Comparison of ENCODE assay signal across 27 cellular contexts in genomic region chr10:113937756-113938155, GRCh38.
"Had no signal": no experiment of that assay in that cellular context is flagged by ENCODE, and none has a peak within 500 bp of the region (broad histone marks: within the 10 kb centered on the region; RNA-seq: fewer than 3 reads in every experiment).

No MANE protein-coding gene starts in this region.

- H3K4me3 ChIP-seq: adrenal gland, breast epithelium, cardiac muscle cell, colonic mucosa had no signal

- H3K9me3 ChIP-seq: adrenal gland, breast epithelium, colonic mucosa had no signal

- DNase-seq: activated CD4-positive, alpha-beta T cell treated with anti-CD3 and anti-CD28 coated beads for 48 hours; activated CD4-positive, alpha-beta T cell treated with anti-CD3 and anti-CD28 coated beads, Interleukin-2, amount 50 U/mL, for 1 hour; activated CD4-positive, alpha-beta T cell treated with anti-CD3 and anti-CD28 coated beads, Interleukin-2, amount 50 U/mL, for 48 hours; activated CD8-positive, alpha-beta memory T cell treated with anti-CD3 and anti-CD28 coated beads for 24 hours; activated CD8-positive, alpha-beta T cell treated with anti-CD3 and anti-CD28 coated beads for 36 hours; activated effector memory CD4-positive, alpha-beta T cell treated with Interleukin-2 at 50 U/mL for 16 hours; activated gamma-delta T cell treated with Interleukin-2 at 50 U/mL for 16 hours; activated naive CD4-positive, alpha-beta T cell treated with anti-CD3 and anti-CD28 coated beads, Interleukin-2, amount 50 U/mL, for 16 hours; activated naive CD4-positive, alpha-beta T cell treated with Interleukin-2 at 50 U/mL for 16 hours; activated T-cell treated with anti-CD3 and anti-CD28 coated beads, Interleukin-2, amount 50 U/mL, for 4 hours; adrenal gland; amygdala; aorta; central memory CD4-positive, alpha-beta T cell; cerebellar nuclear complex; colonic mucosa; effector CD8-positive, alpha-beta T cell; foreskin fibroblast; T-helper 1 cell; T-helper 17 cell; T1000 had no signal

- H3K36me3 ChIP-seq: adrenal gland, breast epithelium, cardiac muscle cell, colonic mucosa had no signal

- H3K27me3 ChIP-seq: adrenal gland, breast epithelium, cardiac muscle cell, colonic mucosa had no signal

- ATAC-seq: activated CD8-positive, alpha-beta T cell treated with anti-CD3 and anti-CD28 coated beads for 36 hours; activated T-cell treated with anti-CD3 and anti-CD28 coated beads, Interleukin-2, amount 50 U/mL, for 4 hours; activated T-helper 17 cell treated with anti-CD3 and anti-CD28 coated beads, Interleukin-2, amount 50 U/mL, for 72 hours; esophagus mucosa; T-helper 17 cell; WTC11 had no signal

- H3K4me1 ChIP-seq: adrenal gland, breast epithelium, colonic mucosa had no signal

- H3K27ac ChIP-seq: adrenal gland, breast epithelium, cardiac muscle cell, colonic mucosa, epithelial cell of prostate had no signal
